Comparison of ENCODE assay signal across 25 cellular contexts in genomic region chr7:76193881-76194280, GRCh38. TPM values are rescaled to one million over a fixed set of nuclear protein-coding genes. Genes with fewer than 3 reads are reported as not detected.
"Had no signal": no experiment of that assay in that cellular context is flagged by ENCODE, and none has a peak within 500 bp of the region (broad histone marks: within the 10 kb centered on the region; RNA-seq: fewer than 3 reads in every experiment).

No MANE protein-coding gene starts in this region.

- H3K27ac ChIP-seq: breast epithelium, epithelial cell of prostate, gastrocnemius medialis, hepatocyte, spleen, suprapubic skin, tibial artery had no signal

- FAIRE-seq: keratinocyte had no signal

- ATAC-seq: activated naive CD8-positive, alpha-beta T cell treated with anti-CD3 and anti-CD28 coated beads, Interleukin-2, amount 50 U/mL, for 24 hours; gastrocnemius medialis; left colon; naive thymus-derived CD4-positive, alpha-beta T cell; right cardiac atrium had no signal

- H3K4me3 ChIP-seq: breast epithelium, gastrocnemius medialis, hepatocyte, spleen, suprapubic skin, tibial artery had no signal

- H3K9me3 ChIP-seq: gastrocnemius medialis had no signal

- H3K27me3 ChIP-seq: gastrocnemius medialis, hepatocyte, suprapubic skin had no signal

- DNase-seq: activated CD4-positive, alpha-beta memory T cell treated with anti-CD3 and anti-CD28 coated beads, Interleukin-2, amount 10 ng/mL, durations not matched to agents 7 days and 5 days; activated CD4-positive, alpha-beta T cell treated with anti-CD3 and anti-CD28 coated beads for 1 hour; activated CD4-positive, alpha-beta T cell treated with anti-CD3 and anti-CD28 coated beads, Interleukin-2, amount 10 ng/mL, durations not matched to agents 7 days and 5 days; activated CD8-positive, alpha-beta memory T cell treated with anti-CD3 and anti-CD28 coated beads, Interleukin-2, amount 50 U/mL, for 48 hours; activated gamma-delta T cell; activated naive CD4-positive, alpha-beta T cell treated with anti-CD3 and anti-CD28 coated beads, Interleukin-2, amount 50 U/mL, for 16 hours; activated naive CD8-positive, alpha-beta T cell treated with anti-CD3 and anti-CD28 coated beads, Interleukin-2, amount 50 U/mL, for 24 hours; activated T-cell treated with anti-CD3 and anti-CD28 coated beads, Interleukin-2, amount 50 U/mL, for 24 hours; amygdala; central memory CD4-positive, alpha-beta T cell; gastrocnemius medialis; left colon; midbrain; naive thymus-derived CD4-positive, alpha-beta T cell; posterior cingulate gyrus; right cardiac atrium; spleen; stimulated activated naive CD4-positive, alpha-beta T cell; T-helper 2 cell; tibial artery had no signal

- H3K36me3 ChIP-seq: breast epithelium, gastrocnemius medialis, spleen, suprapubic skin, tibial artery had no signal

- H3K4me1 ChIP-seq: breast epithelium, gastrocnemius medialis, spleen, suprapubic skin, tibial artery had no signal

RNA-seq across cellular contexts. Expression of gene SRRM3, which starts 7.8 kb away (rescaled TPM):
- total RNA-seq: activated CD4-positive, alpha-beta memory T cell treated with anti-CD3 and anti-CD28 coated beads, Interleukin-2, amount 10 ng/mL, durations not matched to agents 7 days and 5 days; activated CD4-positive, alpha-beta T cell treated with anti-CD3 and anti-CD28 coated beads, Interleukin-2, amount 10 ng/mL, durations not matched to agents 7 days and 5 days; naive thymus-derived CD4-positive, alpha-beta T cell had no signal
- polyA plus RNA-seq: naive thymus-derived CD4-positive, alpha-beta T cell had no signal
